Comparison of ENCODE assay signal across 8 cellular contexts in genomic region chr17:35312790-35313711, GRCh38.
DNase-seq lines count a peak whose midpoint lies in the region; ATAC-seq and TF ChIP-seq lines count a peak whose summit lies in the region.

No MANE protein-coding gene starts in this region.

- no peaks in the 10 kb centered on the region for H3K36me3 ChIP-seq in sigmoid colon

- in situ Hi-C loops in astrocyte of the cerebellum (cut with HindIII; ENCODE audit: low sequenced_read_pairs), result loop anchor here (10.0 kb wide), 1 partner anchor 222 kb away; the partner anchor contains the start of gene SLFN12L

- H3K9me3 Mint-ChIP-seq in T-helper 2 cell treated with Interferon-gamma antibody and Interleukin-4, amounts not matched to agents 5 μg/mL and 100 μg/mL, for 36 hours, result peaks cover 18% of the 10 kb centered on the region

- TF ChIP-seq EP300 in sigmoid colon (IDR thresholded peaks at IDR 0.05), result no peak

- peak overlapping the region; percentile 98 for H3K27ac Mint-ChIP-seq in T-helper 2 cell treated with Interferon-gamma antibody and Interleukin-4, amounts not matched to agents 5 μg/mL and 100 μg/mL, for 36 hours

- H3K36me3 Mint-ChIP-seq in T-helper 2 cell treated with Interferon-gamma antibody and Interleukin-4, amounts not matched to agents 5 μg/mL and 100 μg/mL, for 36 hours (ENCODE audit: low read depth), result peaks cover 12% of the 10 kb centered on the region

- peaks cover under 1% of the 10 kb centered on the region for H3K27me3 Mint-ChIP-seq in T-helper 2 cell treated with Interferon-gamma antibody and Interleukin-4, amounts not matched to agents 5 μg/mL and 100 μg/mL, for 36 hours (ENCODE audit: low read depth)

- intact Hi-C loops in sigmoid colon (cut with DNase I), result loop anchor here (2.0 to 10.0 kb wide), 4 partner anchors 122 to 434 kb away; partner anchors contain the start of gene SLFN12

- H3K4me1 ChIP-seq in sigmoid colon, result peaks cover 0 to 30% (median 26%) of the 10 kb centered on the region in 4 donors

- H3K9me3 ChIP-seq in sigmoid colon, result no peaks in the 10 kb centered on the region

- H3K4me1 Mint-ChIP-seq in T-helper 2 cell treated with Interferon-gamma antibody and Interleukin-4, amounts not matched to agents 5 μg/mL and 100 μg/mL, for 36 hours (ENCODE audit: low read depth), result peaks cover 60% of the 10 kb centered on the region

- peak overlapping the region; percentile 99 for H3K4me3 Mint-ChIP-seq in T-helper 2 cell treated with Interferon-gamma antibody and Interleukin-4, amounts not matched to agents 5 μg/mL and 100 μg/mL, for 36 hours

- TF ChIP-seq POLR2A in sigmoid colon (IDR thresholded peaks at IDR 0.05), result no peak

- H3K4me3 ChIP-seq in astrocyte of the cerebellum (ENCODE audit: low read depth, low read length) (no peak overlapping the region), sigmoid colon (peak overlapping the region in 3 of 4 donors; percentile 30 to 40 (median 34))

- peaks cover 0 to 8% (median 0%) of the 10 kb centered on the region in 3 donors for H3K27me3 ChIP-seq in sigmoid colon

- WGBS in sigmoid colon, 2 donors, result 10% methylated on average over 20 of the region's 20 CpGs

- ATAC-seq in GM21717 (IDR thresholded peaks at IDR 0.05; ENCODE audit: unreplicated experiment) (peak; percentile 66), HG02884 (IDR thresholded peaks at IDR 0.05; ENCODE audit: unreplicated experiment) (no peak)

- peak overlapping the region in 3 of 4 donors; percentile 10 to 53 (median 43) for H3K27ac ChIP-seq in sigmoid colon

- TF ChIP-seq CTCF in astrocyte of the cerebellum (IDR thresholded peaks at IDR 0.05; ENCODE audit: low read depth, low read length, missing control alignments) (peak; percentile 68), sigmoid colon (IDR thresholded peaks at IDR 0.05) (peak; percentile 65 to 75 (median 71))

- DNase-seq in D341Med (ENCODE audit: low spot score), result peak; percentile 74
- DNase-seq in MV-4-11 (lab: John Stamatoyannopoulos, UW), result peak; percentile 71
- DNase-seq in T-helper 2 cell treated with Interferon-gamma antibody and Interleukin-4, amounts not matched to agents 5 μg/mL and 100 μg/mL, for 36 hours (ENCODE audit: low spot score), result peak; percentile 75
- DNase-seq in astrocyte of the cerebellum (ENCODE audit: low read depth), result peak; percentile 70
- peak; percentile 41 for DNase-seq in iPS DF 4.7 (ENCODE audit: extremely low read depth, low spot score)
- DNase-seq in sigmoid colon, result peak; percentile 75
